In the genomic region with DNA sequence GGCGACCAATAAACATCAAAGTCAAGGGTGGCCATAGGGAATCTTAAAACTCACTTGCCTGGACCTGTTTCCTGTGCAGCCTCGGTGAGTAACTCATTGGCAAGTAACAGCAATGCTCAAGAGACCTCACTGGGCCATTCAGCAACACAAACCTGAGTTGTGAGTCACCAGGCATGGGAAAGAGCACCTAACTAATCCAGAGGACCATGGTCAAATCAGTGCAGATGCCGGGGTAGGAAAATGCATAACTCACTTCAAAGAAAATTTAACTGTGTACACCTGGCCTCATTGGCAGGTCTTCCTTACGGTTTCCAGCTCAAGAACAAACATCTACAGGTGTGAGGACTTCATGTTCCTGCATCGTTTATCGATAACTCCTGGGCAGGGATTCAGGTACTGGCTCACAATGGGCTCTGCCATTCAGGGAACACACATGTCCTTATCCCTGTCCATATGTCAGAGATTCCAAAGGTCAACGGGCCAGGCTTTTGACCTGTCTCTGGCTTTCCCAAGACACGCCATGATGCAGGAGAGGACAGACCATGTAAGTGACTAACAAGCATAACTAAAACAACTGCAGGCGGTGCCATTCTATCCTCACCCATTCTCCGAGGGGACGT, we compare ENCODE assay signal across 22 cellular contexts.
DNase-seq lines count a peak whose midpoint lies in the region; ATAC-seq, FAIRE-seq and TF ChIP-seq lines count a peak whose summit lies in the region.
"Had no signal": no experiment of that assay in that cellular context is flagged by ENCODE, and none has a peak within 500 bp of the region (broad histone marks: within the 10 kb centered on the region; RNA-seq: fewer than 3 reads in every experiment).

No MANE protein-coding gene starts in this region.

- dilution Hi-C loops in endothelial cell of umbilical vein (cut with MboI; ENCODE audit: extremely low pct_ligation_motif_present, low sequenced_read_pairs) = no loop called here

- no peak overlapping the region for H3T11ph ChIP-seq in H9 (ENCODE audit: low read length)

- H4K5ac ChIP-seq in H9 (ENCODE audit: insufficient read length, low read depth, low read length) = no peak overlapping the region

- no peak overlapping the region for H2AK5ac ChIP-seq in H9 (ENCODE audit: insufficient read length, low read length)

- no peaks in the 10 kb centered on the region for H3K4me1 Mint-ChIP-seq in H9
- H3K4me1 Mint-ChIP-seq: CD8-positive, alpha-beta memory T cell; GM23338 had no signal

- intact Hi-C loops in endothelial cell of umbilical vein (cut with micrococcal nuclease) (no loop called here), pancreas (cut with DNase I) (no loop called here)

- ATAC-seq in pancreas = peak in 3 of 4 donors; percentile 70 to 94 (median 94)
- no peak for ATAC-seq in GM21526 (IDR thresholded peaks at IDR 0.05; ENCODE audit: low FRiP score, unreplicated experiment)
- ATAC-seq: GM12878, GM23338, PC-3, SK-N-SH treated with all-trans-retinoic acid at 6 μM for 48 hours had no signal

- H3K36me3 Mint-ChIP-seq in H9 (ENCODE audit: insufficient read depth in 1 of 3, low read depth in 3 of 3) = no peaks in the 10 kb centered on the region
- H3K36me3 Mint-ChIP-seq: CD8-positive, alpha-beta memory T cell had no signal

- peak; percentile 20 for DNase-seq in H9
- peak; percentile 83 for DNase-seq in RWPE1 (ENCODE audit: low spot score)
- no peak for DNase-seq in endothelial cell of umbilical vein (ENCODE audit: low read depth, low spot score)
- peak in 3 of 6 donors; percentile 36 to 51 (median 47) for DNase-seq in pancreas
- DNase-seq in activated T-cell treated with anti-CD3 and anti-CD28 coated beads for 4 hours = no peak
- DNase-seq in Peyer's patch = no peak
- DNase-seq in AML-193 (lab: John Stamatoyannopoulos, UW) = no peak
- DNase-seq: CD8-positive, alpha-beta memory T cell; DMS 273 treated with DMSO at 0.1 percent for 48 hours; KBM-7; NCI-H1092 treated with DMSO at 0.1 percent for 48 hours; NCI-H1694; NCI-H2107; NCI-H345; NCI-H526 treated with DMSO at 0.1 percent for 48 hours; PC-3; SHP77 had no signal

- H3K18ac ChIP-seq in H9 (ENCODE audit: insufficient read length, low read depth, low read length) = no peak overlapping the region

- no peaks in the 10 kb centered on the region for H3K9me1 ChIP-seq in endothelial cell of umbilical vein (replicated peaks; ENCODE audit: control insufficient read depth, extremely low read depth, insufficient read depth, low read length)

- H4K91ac ChIP-seq in H9 (ENCODE audit: insufficient read length, low read depth, low read length) = no peak overlapping the region

- peaks cover 9 to 32% of the 10 kb centered on the region in 2 experiments for H3K36me3 ChIP-seq in endothelial cell of umbilical vein (ENCODE audit: control insufficient read depth in 2 of 2, extremely low read depth in 1 of 2, insufficient read depth in 2 of 2, low read length in 2 of 2)
- no peaks in the 10 kb centered on the region for H3K36me3 ChIP-seq in pancreas
- no peaks in the 10 kb centered on the region for H3K36me3 ChIP-seq in Peyer's patch
- H3K36me3 ChIP-seq: BLaER1 had no signal

- H3K27ac ChIP-seq in H9 (ENCODE audit: insufficient read length, low read depth, low read length) (no peak overlapping the region), RWPE1 (no peak overlapping the region), endothelial cell of umbilical vein (ENCODE audit: insufficient read depth, low read depth, low read length) (no peak overlapping the region), pancreas (no peak overlapping the region), Peyer's patch (no peak overlapping the region)
- H3K27ac ChIP-seq: BLaER1 had no signal

- BruUV-seq in endothelial cell of umbilical vein (replicated peaks; lab: Mats Ljungman, UMichigan) = no TSS peak

- no peaks in the 10 kb centered on the region for H3K79me1 ChIP-seq in H9 (ENCODE audit: insufficient read depth, low read depth, low read length, poor library complexity, severe bottlenecking)

- no peak overlapping the region for H3K14ac ChIP-seq in H9 (ENCODE audit: insufficient read depth, low read length)

- H3K23me2 ChIP-seq in H9 (ENCODE audit: insufficient read length, low read depth, low read length, poor library complexity, severe bottlenecking) = no peaks in the 10 kb centered on the region

- no peak overlapping the region for H2BK15ac ChIP-seq in H9 (ENCODE audit: low read depth, low read length)

- TF ChIP-seq POLR2A in endothelial cell of umbilical vein (IDR thresholded peaks at IDR 0.05; ENCODE audit: low read depth, low read length) (no peak), Peyer's patch (IDR thresholded peaks at IDR 0.05) (no peak)

- H3K4me3 ChIP-seq in endothelial cell of umbilical vein (replicated peaks in 1 of 3; ENCODE audit: insufficient read depth in 1 of 3, low read depth in 1 of 3, low read length in 3 of 3) (no peak overlapping the region), pancreas (no peak overlapping the region), Peyer's patch (no peak overlapping the region)
- H3K4me3 ChIP-seq: BLaER1, GM12878, GM23338 had no signal

- no peaks in the 10 kb centered on the region for H3K27me3 ChIP-seq in H9 (ENCODE audit: insufficient read depth, low read length)
- H3K27me3 ChIP-seq in endothelial cell of umbilical vein (ENCODE audit: control insufficient read depth in 2 of 2, insufficient read depth in 2 of 2, low read length in 2 of 2) = no peaks in the 10 kb centered on the region
- no peaks in the 10 kb centered on the region for H3K27me3 ChIP-seq in pancreas
- no peaks in the 10 kb centered on the region for H3K27me3 ChIP-seq in Peyer's patch
- H3K27me3 ChIP-seq: BLaER1 had no signal

- H3K4me3 Mint-ChIP-seq in H9 = no peak overlapping the region
- H3K4me3 Mint-ChIP-seq: CD8-positive, alpha-beta memory T cell; GM23338 had no signal

- no peak overlapping the region for H4K8ac ChIP-seq in H9 (replicated peaks; ENCODE audit: insufficient read length, low read depth, low read length)

- H4K20me1 ChIP-seq in H9 (ENCODE audit: control insufficient read depth, insufficient read depth, insufficient read length) (no peaks in the 10 kb centered on the region), endothelial cell of umbilical vein (replicated peaks; ENCODE audit: control insufficient read depth, extremely low read depth, insufficient read depth, low read length) (peaks cover 3% of the 10 kb centered on the region)
- H4K20me1 ChIP-seq: BLaER1 had no signal

- H3K9me3 ChIP-seq in H9 (ENCODE audit: control insufficient read depth, low read depth, low read length) = no peaks in the 10 kb centered on the region
- no peaks in the 10 kb centered on the region for H3K9me3 ChIP-seq in endothelial cell of umbilical vein (replicated peaks; ENCODE audit: control insufficient read depth, insufficient read depth, low read length)
- no peaks in the 10 kb centered on the region for H3K9me3 ChIP-seq in pancreas
- H3K9me3 ChIP-seq in Peyer's patch = no peaks in the 10 kb centered on the region
- H3K9me3 ChIP-seq: BLaER1 had no signal

- H2AFZ ChIP-seq in H9 (ENCODE audit: low read length) = no peak overlapping the region
- H2AFZ ChIP-seq in endothelial cell of umbilical vein (ENCODE audit: low read depth, low read length) = no peak overlapping the region
- H2AFZ ChIP-seq: GM23338 had no signal

- no peak overlapping the region for H3K23ac ChIP-seq in H9 (ENCODE audit: insufficient read length, low read depth, low read length)

- no peak overlapping the region for H2BK20ac ChIP-seq in H9 (ENCODE audit: low read depth, low read length, poor library complexity, severe bottlenecking)

- no CpG with 5 or more reads among the region's 11 CpGs for WGBS in H9 (ENCODE audit: extremely low coverage, insufficient read length, low lambda C conversion rate)
- 48 to 68% methylated on average over 11 of the region's 11 CpGs for WGBS in pancreas, 2 donors

- H3K27me3 Mint-ChIP-seq in H9 (ENCODE audit: low read depth) = no peaks in the 10 kb centered on the region; the same call in none of the 2 replicates

- no peak overlapping the region for H3K4ac ChIP-seq in H9 (ENCODE audit: low read depth, low read length)

- H3K4me1 ChIP-seq in H9 (ENCODE audit: insufficient read depth, low read length) (no peaks in the 10 kb centered on the region), endothelial cell of umbilical vein (ENCODE audit: control insufficient read depth, extremely low read depth, insufficient read depth, low read length) (no peaks in the 10 kb centered on the region), pancreas (no peaks in the 10 kb centered on the region), Peyer's patch (no peaks in the 10 kb centered on the region)
- H3K4me1 ChIP-seq: BLaER1 had no signal

- H3K4me2 ChIP-seq in H9 (ENCODE audit: insufficient read depth, insufficient read length, low read length) (no peak overlapping the region), endothelial cell of umbilical vein (ENCODE audit: insufficient read depth, low read length) (no peak overlapping the region)
- H3K4me2 ChIP-seq: BLaER1, GM23338 had no signal

- H3K27ac Mint-ChIP-seq in H9 = no peak overlapping the region
- H3K27ac Mint-ChIP-seq: CD8-positive, alpha-beta memory T cell; GM23338 had no signal

- CTCF ChIA-PET in RWPE1 (lab: Yijun Ruan, JAX) (interaction anchor here (0.7 kb wide), 1 partner anchor 14 kb away, joined by 3 read pairs; no protein-coding TSS in a partner anchor), endothelial cell of umbilical vein (lab: Charles Lee) (interaction anchor here (0.8 to 7.5 kb wide), 2 partner anchors 12 kb away, joined by 3 to 57 read pairs; no protein-coding TSS in a partner anchor)

- no peak overlapping the region for H2BK120ac ChIP-seq in H9 (ENCODE audit: low read depth, low read length, poor library complexity, severe bottlenecking)

- H3K9me3 Mint-ChIP-seq in H9 = no peaks in the 10 kb centered on the region
- H3K9me3 Mint-ChIP-seq: CD8-positive, alpha-beta memory T cell; GM23338 had no signal

- no peak overlapping the region for H2BK5ac ChIP-seq in H9 (ENCODE audit: insufficient read length, low read length)

- no peak overlapping the region for H3K56ac ChIP-seq in H9 (ENCODE audit: insufficient read length, low read depth, low read length)

- H3K79me2 ChIP-seq in H9 (ENCODE audit: insufficient read depth, low read length) (no peaks in the 10 kb centered on the region), endothelial cell of umbilical vein (ENCODE audit: control insufficient read depth, insufficient read depth, low read length) (no peaks in the 10 kb centered on the region)

- no peak overlapping the region for H2BK12ac ChIP-seq in H9 (ENCODE audit: insufficient read length, low read depth, low read length)

- POLR2A ChIA-PET in RWPE1 (lab: Yijun Ruan, JAX; ENCODE audit: low non-redundant PET) = no interaction called here
- POLR2A ChIA-PET in endothelial cell of umbilical vein (lab: Charles Lee) = no interaction called here

- TF ChIP-seq CTCF in H9 (conservative IDR thresholded peaks at IDR 0.05) = no peak
- no peak for TF ChIP-seq CTCF in RWPE1 (conservative IDR thresholded peaks at IDR 0.05; ENCODE audit: low read depth)
- TF ChIP-seq CTCF in endothelial cell of umbilical vein (IDR thresholded peaks at IDR 0.05; ENCODE audit: extremely low read depth in 1 of 2, insufficient read depth in 1 of 2, low read depth in 1 of 2, low read length in 2 of 2) = no peak
- TF ChIP-seq CTCF in pancreas (IDR thresholded peaks at IDR 0.05) = no peak
- no peak for TF ChIP-seq CTCF in Peyer's patch (IDR thresholded peaks at IDR 0.05)

- H3K9ac ChIP-seq in H9 (ENCODE audit: extremely low read depth, insufficient read length, low read length) (no peak overlapping the region), endothelial cell of umbilical vein (replicated peaks; ENCODE audit: extremely low read depth, insufficient read depth, low read length) (no peak overlapping the region)
- H3K9ac ChIP-seq: BLaER1 had no signal

- FAIRE-seq in endothelial cell of umbilical vein (lab: Jason Lieb, UNC) (peak; percentile 12), pancreas (lab: Jason Lieb, UNC) (no peak)
- FAIRE-seq: GM12878 had no signal

Comparison
In these comparisons a context has a peak if more than half of its experiments do, and no peak if none do; other contexts are left out.
1. DNase-seq: peak in H9 (single experiment) and RWPE1 (single experiment); none in endothelial cell of umbilical vein (single experiment), activated T-cell treated with anti-CD3 and anti-CD28 coated beads for 4 hours (single experiment), Peyer's patch (0 of 3) and AML-193 (0 of 2).